8 cellular contexts compared by ENCODE assay signal in the genomic region with DNA sequence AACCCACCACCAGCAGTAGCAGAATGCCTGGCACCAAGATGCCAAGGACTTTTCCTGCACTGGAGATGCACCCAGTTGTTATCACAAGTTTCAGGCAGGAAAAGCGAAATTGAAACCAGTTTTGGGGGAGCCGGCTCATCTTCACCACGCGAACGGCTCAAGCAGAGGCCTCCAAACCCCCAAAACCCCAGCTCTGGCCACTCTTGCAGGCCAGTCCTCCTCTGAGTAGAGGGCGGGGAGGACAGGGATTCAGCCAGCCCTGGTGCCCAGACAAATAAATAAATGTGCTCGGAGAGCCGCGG. TPM values are rescaled to one million over a fixed set of nuclear protein-coding genes. Genes with fewer than 3 reads are reported as not detected.
DNase-seq lines count a peak whose midpoint lies in the region; ATAC-seq, FAIRE-seq and TF ChIP-seq lines count a peak whose summit lies in the region.

No MANE protein-coding gene starts in this region.

- dilution Hi-C loops in endothelial cell of umbilical vein (cut with MboI; ENCODE audit: extremely low pct_ligation_motif_present, low sequenced_read_pairs), result no loop called here

- no TSS peak for BruUV-seq in endothelial cell of umbilical vein (replicated peaks; lab: Mats Ljungman, UMichigan)

- H4K20me1 ChIP-seq in endothelial cell of umbilical vein (replicated peaks; ENCODE audit: control insufficient read depth, extremely low read depth, insufficient read depth, low read length), result no peaks in the 10 kb centered on the region

- no peaks in the 10 kb centered on the region for H3K9me3 ChIP-seq in endothelial cell of umbilical vein (replicated peaks; ENCODE audit: control insufficient read depth, insufficient read depth, low read length)
- no peaks in the 10 kb centered on the region for H3K9me3 ChIP-seq in naive thymus-derived CD4-positive, alpha-beta T cell (ENCODE audit: control insufficient read depth in 2 of 3, low read length in 3 of 3)

- no peak for TF ChIP-seq POLR2A in endothelial cell of umbilical vein (IDR thresholded peaks at IDR 0.05; ENCODE audit: low read depth, low read length)

- H3K4me1 ChIP-seq in endothelial cell of umbilical vein (ENCODE audit: control insufficient read depth, extremely low read depth, insufficient read depth, low read length), result peaks cover 10% of the 10 kb centered on the region
- H3K4me1 ChIP-seq in naive thymus-derived CD4-positive, alpha-beta T cell (ENCODE audit: control insufficient read depth in 2 of 2, insufficient read depth in 2 of 2, low read length in 2 of 2), result peaks cover 9 to 17% of the 10 kb centered on the region in 2 donors

- peaks cover 31% of the 10 kb centered on the region for H3K36me3 Mint-ChIP-seq in T-helper 2 cell treated with Interferon-gamma antibody and Interleukin-4, amounts not matched to agents 5 μg/mL and 100 μg/mL, for 36 hours (ENCODE audit: low read depth)
- H3K36me3 Mint-ChIP-seq in naive thymus-derived CD4-positive, alpha-beta T cell, result peaks cover 4 to 19% (median 5%) of the 10 kb centered on the region in 5 donors

- H3K9me1 ChIP-seq in endothelial cell of umbilical vein (replicated peaks; ENCODE audit: control insufficient read depth, extremely low read depth, insufficient read depth, low read length), result no peaks in the 10 kb centered on the region

- H3K79me2 ChIP-seq in endothelial cell of umbilical vein (ENCODE audit: control insufficient read depth, insufficient read depth, low read length), result no peaks in the 10 kb centered on the region

- TF ChIP-seq CTCF in GM13977 (IDR thresholded peaks at IDR 0.05; ENCODE audit: extremely low read depth, insufficient read depth, missing control alignments) (no peak), endothelial cell of umbilical vein (IDR thresholded peaks at IDR 0.05; ENCODE audit: extremely low read depth in 1 of 2, insufficient read depth in 1 of 2, low read depth in 1 of 2, low read length in 2 of 2) (no peak)

- no peak overlapping the region for H3K9ac ChIP-seq in endothelial cell of umbilical vein (replicated peaks; ENCODE audit: extremely low read depth, insufficient read depth, low read length)

- peak overlapping the region; percentile 80 for H3K4me2 ChIP-seq in endothelial cell of umbilical vein (ENCODE audit: insufficient read depth, low read length)

- H3K27me3 ChIP-seq in endothelial cell of umbilical vein (ENCODE audit: control insufficient read depth in 2 of 2, insufficient read depth in 2 of 2, low read length in 2 of 2), result no peaks in the 10 kb centered on the region
- no peaks in the 10 kb centered on the region for H3K27me3 ChIP-seq in naive thymus-derived CD4-positive, alpha-beta T cell (ENCODE audit: control insufficient read depth in 2 of 2, insufficient read depth in 2 of 2, low read length in 2 of 2)

- CTCF ChIA-PET in endothelial cell of umbilical vein (lab: Charles Lee), result interaction anchor here (0.6 to 6.0 kb wide), 22 partner anchors 10 to 947 kb away, joined by 3 to 154 read pairs (median 6); no protein-coding TSS in a partner anchor
- CTCF ChIA-PET in naive thymus-derived CD4-positive, alpha-beta T cell (lab: Charles Lee), result interaction anchor here (1.0 to 6.3 kb wide), 12 partner anchors 9 to 958 kb away, joined by 3 to 86 read pairs (median 6); no protein-coding TSS in a partner anchor

- POLR2A ChIA-PET in endothelial cell of umbilical vein (lab: Charles Lee), result interaction anchor here (1.4 kb wide), 1 partner anchor 74 kb away, joined by 4 read pairs; no protein-coding TSS in a partner anchor
- POLR2A ChIA-PET in naive thymus-derived CD4-positive, alpha-beta T cell (lab: Charles Lee), result interaction anchor here (0.7 to 1.9 kb wide), 8 partner anchors 13 to 145 kb away, joined by 3 to 13 read pairs (median 4); partner anchors contain the start of genes MED19, TIMM10 and TMX2

- H2AFZ ChIP-seq in endothelial cell of umbilical vein (ENCODE audit: low read depth, low read length), result peak overlapping the region; percentile 100

- in situ Hi-C loops in GM13977 (cut with MboI; ENCODE audit: low pct_unique_long_range_greater_than_20kb, low sequenced_read_pairs, unreplicated experiment), result loop anchor here (25.0 kb wide), 1 partner anchor 245 kb away; no protein-coding TSS in a partner anchor

- peak overlapping the region; percentile 56 to 86 (median 69) for H3K4me3 ChIP-seq in endothelial cell of umbilical vein (replicated peaks in 1 of 3; ENCODE audit: insufficient read depth in 1 of 3, low read depth in 1 of 3, low read length in 3 of 3)
- peak overlapping the region; percentile 99 for H3K4me3 ChIP-seq in naive thymus-derived CD4-positive, alpha-beta T cell (ENCODE audit: low read length)

- intact Hi-C loops in endothelial cell of umbilical vein (cut with micrococcal nuclease), result no loop called here
- intact Hi-C loops in naive thymus-derived CD4-positive, alpha-beta T cell (cut with micrococcal nuclease), result loop anchor here (1.0 to 10.0 kb wide), 8 partner anchors 75 to 1578 kb away; partner anchors contain the start of genes CLP1 (in 1 of the 2), FAM111A (in 1 of the 2) and TNKS1BP1 (in 1 of the 2)

- FAIRE-seq in endothelial cell of umbilical vein (lab: Jason Lieb, UNC), result no peak

- ATAC-seq in HG02678 (IDR thresholded peaks at IDR 0.05; ENCODE audit: unreplicated experiment), result peak; percentile 1
- ATAC-seq in naive thymus-derived CD4-positive, alpha-beta T cell, result no peak

- H3K9me3 Mint-ChIP-seq in T-helper 2 cell treated with Interferon-gamma antibody and Interleukin-4, amounts not matched to agents 5 μg/mL and 100 μg/mL, for 36 hours, result no peaks in the 10 kb centered on the region
- no peaks in the 10 kb centered on the region for H3K9me3 Mint-ChIP-seq in naive thymus-derived CD4-positive, alpha-beta T cell

- peak overlapping the region; percentile 98 for H3K4me3 Mint-ChIP-seq in T-helper 2 cell treated with Interferon-gamma antibody and Interleukin-4, amounts not matched to agents 5 μg/mL and 100 μg/mL, for 36 hours
- H3K4me3 Mint-ChIP-seq in naive thymus-derived CD4-positive, alpha-beta T cell, result peak overlapping the region; percentile 88 to 99 (median 97)

- H3K27me3 Mint-ChIP-seq in T-helper 2 cell treated with Interferon-gamma antibody and Interleukin-4, amounts not matched to agents 5 μg/mL and 100 μg/mL, for 36 hours (ENCODE audit: low read depth), result no peaks in the 10 kb centered on the region
- H3K27me3 Mint-ChIP-seq in naive thymus-derived CD4-positive, alpha-beta T cell, result no peaks in the 10 kb centered on the region

- H3K36me3 ChIP-seq in endothelial cell of umbilical vein (ENCODE audit: control insufficient read depth in 2 of 2, extremely low read depth in 1 of 2, insufficient read depth in 2 of 2, low read length in 2 of 2), result no peaks in the 10 kb centered on the region
- peaks cover 0 to 17% (median 0%) of the 10 kb centered on the region in 3 experiments for H3K36me3 ChIP-seq in naive thymus-derived CD4-positive, alpha-beta T cell (ENCODE audit: control insufficient read depth in 2 of 3, insufficient read depth in 3 of 3, low read length in 3 of 3)

- no peak overlapping the region for H3K27ac ChIP-seq in endothelial cell of umbilical vein (ENCODE audit: insufficient read depth, low read depth, low read length)
- peak overlapping the region; percentile 97 for H3K27ac ChIP-seq in naive thymus-derived CD4-positive, alpha-beta T cell (ENCODE audit: low read depth, low read length)

- DNase-seq in GM13977 (ENCODE audit: low spot score), result peak; percentile 50
- DNase-seq in T-helper 2 cell treated with Interferon-gamma antibody and Interleukin-4, amounts not matched to agents 5 μg/mL and 100 μg/mL, for 36 hours (ENCODE audit: low spot score), result peak; percentile 30
- peak; percentile 18 for DNase-seq in endothelial cell of umbilical vein (ENCODE audit: low read depth, low spot score)
- peak in 8 of 9 donors; percentile 10 to 53 (median 38) for DNase-seq in naive thymus-derived CD4-positive, alpha-beta T cell
- no peak for DNase-seq in MV-4-11 (lab: John Stamatoyannopoulos, UW)
- no peak for DNase-seq in cerebellar nuclear complex (lab: John Stamatoyannopoulos, UW)
- no peak for DNase-seq in NCI-H1694 (lab: John Stamatoyannopoulos, UW)

- H3K4me1 Mint-ChIP-seq in T-helper 2 cell treated with Interferon-gamma antibody and Interleukin-4, amounts not matched to agents 5 μg/mL and 100 μg/mL, for 36 hours (ENCODE audit: low read depth), result peaks cover 28% of the 10 kb centered on the region
- peaks cover 42 to 69% (median 53%) of the 10 kb centered on the region in 7 donors for H3K4me1 Mint-ChIP-seq in naive thymus-derived CD4-positive, alpha-beta T cell

- peak overlapping the region; percentile 87 for H3K27ac Mint-ChIP-seq in T-helper 2 cell treated with Interferon-gamma antibody and Interleukin-4, amounts not matched to agents 5 μg/mL and 100 μg/mL, for 36 hours
- peak overlapping the region; percentile 83 to 100 (median 97) for H3K27ac Mint-ChIP-seq in naive thymus-derived CD4-positive, alpha-beta T cell

RNA-seq across cellular contexts. Expression of gene UBE2L6, which starts 0.3 kb away (rescaled TPM):
- 10.8 and 22.3 TPM in 2 replicates for total RNA-seq in endothelial cell of umbilical vein
- polyA plus RNA-seq in endothelial cell of umbilical vein, result 25.2 and 31.2 TPM in 2 replicates
- 17.1 and 20.6 TPM in 2 replicates for polyA plus RNA-seq in endothelial cell of umbilical vein (2011; cell fraction: cytosol; rRNA removed)
- 4.0 and 8.8 TPM in 2 replicates for polyA plus RNA-seq in endothelial cell of umbilical vein (2011; cell fraction: nucleus; rRNA removed)
- polyA plus RNA-seq in endothelial cell of umbilical vein (2012), result 26.0 and 52.7 TPM in 2 replicates
- 20.8 and 22.1 TPM in 2 replicates for polyA minus RNA-seq in endothelial cell of umbilical vein
- not detected for polyA minus RNA-seq in endothelial cell of umbilical vein (2011; cell fraction: cytosol; rRNA and poly(A)+ RNA removed)
- 1.6 and 2.8 TPM in 2 replicates for polyA minus RNA-seq in endothelial cell of umbilical vein (2011; cell fraction: nucleus; rRNA and poly(A)+ RNA removed)
- total RNA-seq in naive thymus-derived CD4-positive, alpha-beta T cell, result 100 to 1,000 TPM in 1 of 5 experiments, 10 to 100 TPM in 4; 51.1 to 326 (median 64.2) TPM
- 100 to 1,000 TPM; 236 to 238 TPM for polyA plus RNA-seq in naive thymus-derived CD4-positive, alpha-beta T cell

RNA-seq across cellular contexts. Expression of gene SMTNL1, which starts 29.8 kb away (rescaled TPM):
- not detected in 2 replicates for total RNA-seq in endothelial cell of umbilical vein
- not detected in 2 replicates for polyA plus RNA-seq in endothelial cell of umbilical vein
- polyA plus RNA-seq in endothelial cell of umbilical vein (2011; cell fraction: cytosol; rRNA removed), result not detected in 2 replicates
- polyA plus RNA-seq in endothelial cell of umbilical vein (2011; cell fraction: nucleus; rRNA removed), result not detected in 2 replicates
- polyA plus RNA-seq in endothelial cell of umbilical vein (2012), result not detected in 2 replicates
- polyA minus RNA-seq in endothelial cell of umbilical vein, result not detected in 2 replicates
- polyA minus RNA-seq in endothelial cell of umbilical vein (2011; cell fraction: cytosol; rRNA and poly(A)+ RNA removed), result not detected
- not detected in 2 replicates for polyA minus RNA-seq in endothelial cell of umbilical vein (2011; cell fraction: nucleus; rRNA and poly(A)+ RNA removed)
- not detected for total RNA-seq in naive thymus-derived CD4-positive, alpha-beta T cell
- under 1 TPM; 0.28 to 0.44 TPM for polyA plus RNA-seq in naive thymus-derived CD4-positive, alpha-beta T cell

RNA-seq across cellular contexts. Expression of gene SERPING1, which starts 30.3 kb away (rescaled TPM):
- total RNA-seq in endothelial cell of umbilical vein, result not detected in 2 replicates
- 0.30 TPM in 1 of 2 replicates, not detected in the other for polyA plus RNA-seq in endothelial cell of umbilical vein
- polyA plus RNA-seq in endothelial cell of umbilical vein (2011; cell fraction: cytosol; rRNA removed), result 0.08 TPM in 1 of 2 replicates, not detected in the other
- 0.16 TPM in 1 of 2 replicates, not detected in the other for polyA plus RNA-seq in endothelial cell of umbilical vein (2011; cell fraction: nucleus; rRNA removed)
- polyA plus RNA-seq in endothelial cell of umbilical vein (2012), result 0.12 and 1.0 TPM in 2 replicates
- not detected in 2 replicates for polyA minus RNA-seq in endothelial cell of umbilical vein
- polyA minus RNA-seq in endothelial cell of umbilical vein (2011; cell fraction: cytosol; rRNA and poly(A)+ RNA removed), result not detected
- polyA minus RNA-seq in endothelial cell of umbilical vein (2011; cell fraction: nucleus; rRNA and poly(A)+ RNA removed), result not detected in 2 replicates
- 1 to 10 TPM in 1 of 5 experiments, under 1 TPM in 2, not detected in 2; 0.21 to 3.7 (median 0.97) TPM for total RNA-seq in naive thymus-derived CD4-positive, alpha-beta T cell
- not detected for polyA plus RNA-seq in naive thymus-derived CD4-positive, alpha-beta T cell

RNA-seq across cellular contexts. Expression of gene TIMM10, which starts 36.6 kb away (rescaled TPM):
- total RNA-seq in endothelial cell of umbilical vein, result 64.2 and 105 TPM in 2 replicates
- polyA plus RNA-seq in endothelial cell of umbilical vein, result 109 and 128 TPM in 2 replicates
- 122 and 165 TPM in 2 replicates for polyA plus RNA-seq in endothelial cell of umbilical vein (2011; cell fraction: cytosol; rRNA removed)
- 43.4 and 47.7 TPM in 2 replicates for polyA plus RNA-seq in endothelial cell of umbilical vein (2011; cell fraction: nucleus; rRNA removed)
- polyA plus RNA-seq in endothelial cell of umbilical vein (2012), result 97.8 and 133 TPM in 2 replicates
- polyA minus RNA-seq in endothelial cell of umbilical vein, result 46.9 and 56.5 TPM in 2 replicates
- 16.3 TPM for polyA minus RNA-seq in endothelial cell of umbilical vein (2011; cell fraction: cytosol; rRNA and poly(A)+ RNA removed)
- polyA minus RNA-seq in endothelial cell of umbilical vein (2011; cell fraction: nucleus; rRNA and poly(A)+ RNA removed), result 9.0 and 10.6 TPM in 2 replicates
- 10 to 100 TPM; 23.7 to 52.8 (median 34.7) TPM for total RNA-seq in naive thymus-derived CD4-positive, alpha-beta T cell
- 10 to 100 TPM; 76.5 to 79.4 TPM for polyA plus RNA-seq in naive thymus-derived CD4-positive, alpha-beta T cell

RNA-seq across cellular contexts. Expression of gene SLC43A1, which starts 51.7 kb away (rescaled TPM):
- total RNA-seq in endothelial cell of umbilical vein, result 11.3 and 13.7 TPM in 2 replicates
- 19.5 and 22.7 TPM in 2 replicates for polyA plus RNA-seq in endothelial cell of umbilical vein
- 12.6 and 12.9 TPM in 2 replicates for polyA plus RNA-seq in endothelial cell of umbilical vein (2011; cell fraction: cytosol; rRNA removed)
- 30.0 and 33.0 TPM in 2 replicates for polyA plus RNA-seq in endothelial cell of umbilical vein (2011; cell fraction: nucleus; rRNA removed)
- polyA plus RNA-seq in endothelial cell of umbilical vein (2012), result 8.6 and 11.4 TPM in 2 replicates
- polyA minus RNA-seq in endothelial cell of umbilical vein, result 23.6 and 25.1 TPM in 2 replicates
- polyA minus RNA-seq in endothelial cell of umbilical vein (2011; cell fraction: cytosol; rRNA and poly(A)+ RNA removed), result 2.3 TPM
- 16.7 and 21.5 TPM in 2 replicates for polyA minus RNA-seq in endothelial cell of umbilical vein (2011; cell fraction: nucleus; rRNA and poly(A)+ RNA removed)
- 10 to 100 TPM; 10.1 to 19.2 (median 16.3) TPM for total RNA-seq in naive thymus-derived CD4-positive, alpha-beta T cell
- 10 to 100 TPM; 12.7 to 15.4 TPM for polyA plus RNA-seq in naive thymus-derived CD4-positive, alpha-beta T cell

Comparison
In these comparisons a context has a peak if more than half of its experiments do, and no peak if none do; other contexts are left out.
1. DNase-seq: peak in GM13977 (single experiment), T-helper 2 cell treated with Interferon-gamma antibody and Interleukin-4, amounts not matched to agents 5 μg/mL and 100 μg/mL, for 36 hours (single experiment), endothelial cell of umbilical vein (single experiment) and naive thymus-derived CD4-positive, alpha-beta T cell (8 of 9); none in MV-4-11 (single experiment), cerebellar nuclear complex (0 of 2) and NCI-H1694 (single experiment).